1 cellular context compared by ENCODE assay signal in genomic region chr1:42930178-42931107, GRCh38.
TF ChIP-seq lines count a peak whose summit lies in the region.

No MANE protein-coding gene starts in this region.

TF ChIP-seq in H1, 55 proteins besides CTCF, POLR2A, EP300 and RAD21:
- TF ChIP-seq MAFK (IDR thresholded peaks at IDR 0.05; ENCODE audit: low read depth, low read length) (no peak), ASH2L (IDR thresholded peaks at IDR 0.05; ENCODE audit: low read length) (no peak), CHD2 (IDR thresholded peaks at IDR 0.05; ENCODE audit: low read length) (no peak), SIN3A (conservative IDR thresholded peaks at IDR 0.05 in 1 of 2, IDR thresholded peaks at IDR 0.05 in 1 of 2; ENCODE audit: low read depth in 1 of 2, low read length in 2 of 2) (no peak), RXRA (IDR thresholded peaks at IDR 0.05; ENCODE audit: insufficient read depth, low read depth, low read length) (no peak), POU5F1 (IDR thresholded peaks at IDR 0.05; ENCODE audit: low read depth, low read length) (no peak), SRF (IDR thresholded peaks at IDR 0.05; ENCODE audit: low read depth, low read length) (no peak), FOSL1 (IDR thresholded peaks at IDR 0.05; ENCODE audit: insufficient read depth, low read depth, low read length) (no peak), HDAC2 (IDR thresholded peaks at IDR 0.05; ENCODE audit: borderline replicate concordance in 1 of 2, low read depth in 2 of 2, low read length in 2 of 2) (no peak), RFX5 (IDR thresholded peaks at IDR 0.05; ENCODE audit: borderline replicate concordance, low read depth, low read length) (no peak), CBX5 (IDR thresholded peaks at IDR 0.05; ENCODE audit: low read depth, low read length) (no peak), YY1 (IDR thresholded peaks at IDR 0.05; ENCODE audit: low read depth, low read length) (no peak), CHD1 (IDR thresholded peaks at IDR 0.05; ENCODE audit: low read depth, low read length) (no peak), SIX5 (IDR thresholded peaks at IDR 0.05; ENCODE audit: low read depth, low read length) (no peak), RBBP5 (IDR thresholded peaks at IDR 0.05; ENCODE audit: borderline replicate concordance, low read depth, low read length) (no peak), USF2 (IDR thresholded peaks at IDR 0.05; ENCODE audit: low read length) (no peak)
TF ChIP-seq in H1: peak in this region for 0.
